19 cellular contexts compared by ENCODE assay signal in genomic region chrX:69109036-69109663, GRCh38. TPM values are rescaled to one million over a fixed set of nuclear protein-coding genes. Genes with fewer than 3 reads are reported as not detected.
DNase-seq lines count a peak whose midpoint lies in the region; ATAC-seq and TF ChIP-seq lines count a peak whose summit lies in the region.
"Had no signal": no experiment of that assay in that cellular context is flagged by ENCODE, and none has a peak within 500 bp of the region (broad histone marks: within the 10 kb centered on the region; RNA-seq: fewer than 3 reads in every experiment).

No MANE protein-coding gene starts in this region.

- ATAC-seq in RWPE2 (ENCODE audit: low read depth) = no peak
- no peak for ATAC-seq in HG03097 (IDR thresholded peaks at IDR 0.05; ENCODE audit: low FRiP score, unreplicated experiment)
- no peak for ATAC-seq in HG03439 (IDR thresholded peaks at IDR 0.05; ENCODE audit: unreplicated experiment)
- ATAC-seq: CD8-positive, alpha-beta T cell; GM23338; HepG2 had no signal

- peak overlapping the region; percentile 19 for H3K27ac ChIP-seq in RWPE2 (ENCODE audit: poor library complexity, severe bottlenecking)
- no peak overlapping the region for H3K27ac ChIP-seq in mesenchymal stem cell (ENCODE audit: low read length, poor library complexity, severe bottlenecking)
- H3K27ac ChIP-seq in trophoblast cell (ENCODE audit: low read depth, low read length) = peak overlapping the region; percentile 63
- H3K27ac ChIP-seq: Peyer's patch had no signal

- no peak overlapping the region for H2AK5ac ChIP-seq in mesenchymal stem cell (ENCODE audit: low read length, severe bottlenecking)
- H2AK5ac ChIP-seq in trophoblast cell (ENCODE audit: low read length) = no peak overlapping the region

- peak overlapping the region; percentile 19 for H2BK120ac ChIP-seq in mesenchymal stem cell (ENCODE audit: low read depth, low read length)
- H2BK120ac ChIP-seq in trophoblast cell (ENCODE audit: insufficient read depth, low read length, poor library complexity) = no peak overlapping the region

- peak overlapping the region; percentile 61 for H4K91ac ChIP-seq in mesenchymal stem cell (ENCODE audit: low read length)
- peak overlapping the region; percentile 43 for H4K91ac ChIP-seq in trophoblast cell (ENCODE audit: low read depth, low read length)

- no peak overlapping the region for H2BK5ac ChIP-seq in mesenchymal stem cell (ENCODE audit: low read depth, low read length, poor library complexity, severe bottlenecking)
- peak overlapping the region; percentile 34 for H2BK5ac ChIP-seq in trophoblast cell (ENCODE audit: low read depth, low read length, poor library complexity)

- H3K4me1 ChIP-seq in RWPE2 (ENCODE audit: insufficient read depth, poor library complexity, severe bottlenecking) (peaks cover 11% of the 10 kb centered on the region), mesenchymal stem cell (ENCODE audit: control insufficient read depth, insufficient read depth, low read depth, low read length) (peaks cover 10% of the 10 kb centered on the region), trophoblast cell (ENCODE audit: control insufficient read depth in 1 of 2, insufficient read depth in 2 of 2, low read length in 2 of 2) (peaks cover 29 to 41% of the 10 kb centered on the region in 2 experiments)
- H3K4me1 ChIP-seq: Peyer's patch had no signal

- H3K9me3 ChIP-seq in RWPE2 (ENCODE audit: severe bottlenecking) = no peaks in the 10 kb centered on the region
- H3K9me3 ChIP-seq in mesenchymal stem cell (ENCODE audit: control insufficient read depth, low read length) = no peaks in the 10 kb centered on the region
- H3K9me3 ChIP-seq in trophoblast cell (ENCODE audit: insufficient read depth, low read depth, low read length) = no peaks in the 10 kb centered on the region
- H3K9me3 ChIP-seq: Peyer's patch had no signal

- H3K4me2 ChIP-seq in mesenchymal stem cell (ENCODE audit: low read length, poor library complexity, severe bottlenecking) (no peak overlapping the region), trophoblast cell (ENCODE audit: low read length) (peak overlapping the region; percentile 16)
- H3K4me2 ChIP-seq: GM23338 had no signal

- no peaks in the 10 kb centered on the region for H3K36me3 ChIP-seq in H7 (replicated peaks; ENCODE audit: control insufficient read depth, insufficient read depth, low read length)
- H3K36me3 ChIP-seq in RWPE2 (ENCODE audit: low read depth) = no peaks in the 10 kb centered on the region
- no peaks in the 10 kb centered on the region for H3K36me3 ChIP-seq in mesenchymal stem cell (ENCODE audit: control insufficient read depth in 1 of 2, insufficient read depth in 2 of 2, low read depth in 1 of 2, low read length in 2 of 2)
- H3K36me3 ChIP-seq in trophoblast cell (ENCODE audit: control insufficient read depth in 1 of 2, insufficient read depth in 2 of 2, low read length in 2 of 2) = no peaks in the 10 kb centered on the region
- H3K36me3 ChIP-seq: Peyer's patch had no signal

- H3K9ac ChIP-seq in mesenchymal stem cell (ENCODE audit: low read length) = no peak overlapping the region
- H3K9ac ChIP-seq in trophoblast cell (ENCODE audit: low read length) = no peak overlapping the region

- H4K12ac ChIP-seq in trophoblast cell (ENCODE audit: low read depth, low read length) = no peak overlapping the region

- H3K4me3 ChIP-seq in H7 (ENCODE audit: insufficient read depth, low read depth, low read length) (no peak overlapping the region), RWPE2 (ENCODE audit: severe bottlenecking) (no peak overlapping the region), mesenchymal stem cell (ENCODE audit: insufficient read depth in 1 of 2, low read depth in 1 of 2, low read length in 2 of 2) (no peak overlapping the region), trophoblast cell (ENCODE audit: low read depth, low read length) (no peak overlapping the region)
- H3K4me3 ChIP-seq: GM23338, Peyer's patch had no signal

- no peak overlapping the region for H4K8ac ChIP-seq in mesenchymal stem cell (ENCODE audit: low read length)
- peak overlapping the region; percentile 47 for H4K8ac ChIP-seq in trophoblast cell (ENCODE audit: low read depth, low read length)

- H3K18ac ChIP-seq in mesenchymal stem cell (ENCODE audit: low read depth in 1 of 2, low read length in 2 of 2) (peak overlapping the region; percentile 66 to 83), trophoblast cell (ENCODE audit: low read length) (no peak overlapping the region)

- H3K79me1 ChIP-seq in mesenchymal stem cell (replicated peaks; ENCODE audit: low read length, poor library complexity, severe bottlenecking) (no peaks in the 10 kb centered on the region), trophoblast cell (ENCODE audit: low read length) (peaks cover 11% of the 10 kb centered on the region)

- no peaks in the 10 kb centered on the region for H3K79me2 ChIP-seq in trophoblast cell (ENCODE audit: control insufficient read depth, insufficient read depth, low read length, poor library complexity)

- H2AFZ ChIP-seq in mesenchymal stem cell (ENCODE audit: low read depth, low read length) (no peak overlapping the region), trophoblast cell (ENCODE audit: insufficient read depth, low read length, poor library complexity) (no peak overlapping the region)
- H2AFZ ChIP-seq: GM23338 had no signal

- peak overlapping the region; percentile 52 for H2BK15ac ChIP-seq in mesenchymal stem cell (ENCODE audit: low read depth, poor library complexity, severe bottlenecking)

- peak overlapping the region; percentile 72 to 84 for H2BK12ac ChIP-seq in mesenchymal stem cell (ENCODE audit: low read length in 2 of 2)
- peak overlapping the region; percentile 52 for H2BK12ac ChIP-seq in trophoblast cell (ENCODE audit: low read length)

- H3K27me3 ChIP-seq in H7 (ENCODE audit: control insufficient read depth, insufficient read depth, low read length) (no peaks in the 10 kb centered on the region), RWPE2 (ENCODE audit: insufficient read depth, poor library complexity, severe bottlenecking) (no peaks in the 10 kb centered on the region), mesenchymal stem cell (ENCODE audit: control insufficient read depth in 1 of 2, insufficient read depth in 1 of 2, low read length in 2 of 2) (peaks cover 0 to 86% of the 10 kb centered on the region in 2 experiments), trophoblast cell (ENCODE audit: insufficient read depth, low read length) (no peaks in the 10 kb centered on the region)
- H3K27me3 ChIP-seq: Peyer's patch had no signal

- H3K14ac ChIP-seq in mesenchymal stem cell (ENCODE audit: low read length in 2 of 2) (no peak overlapping the region), trophoblast cell (ENCODE audit: low read length) (no peak overlapping the region)

- H3K4ac ChIP-seq in mesenchymal stem cell (ENCODE audit: low read depth in 1 of 2, low read length in 2 of 2) (peak overlapping the region in 1 of 2 experiments; percentile 28), trophoblast cell (ENCODE audit: low read depth, low read length) (no peak overlapping the region)

- peak; percentile 58 for DNase-seq in H7
- DNase-seq in RWPE2 (ENCODE audit: low spot score) = no peak
- DNase-seq in mesenchymal stem cell = no peak
- no peak for DNase-seq in trophoblast cell
- no peak for DNase-seq in OCI-M2 (lab: John Stamatoyannopoulos, UW; ENCODE audit: unreplicated experiment)
- DNase-seq in NCI-H526 (lab: John Stamatoyannopoulos, UW) = no peak
- DNase-seq: AML-193; CD8-positive, alpha-beta T cell; Karpas-422; NCI-H1105 treated with DMSO at 0.1 percent for 48 hours; NCI-H187 treated with DMSO at 0.1 percent for 48 hours; NCI-H446; NCI-H748 treated with DMSO at 0.1 percent for 48 hours; Peyer's patch; SHP77 treated with DMSO at 0.1 percent for 48 hours had no signal

- 78% methylated on average over 6 of the region's 8 CpGs for WGBS in mesenchymal stem cell
- WGBS in trophoblast cell (ENCODE audit: extremely low coverage, insufficient coverage, insufficient read length) = no CpG with 5 or more reads among the region's 8 CpGs

- no peak overlapping the region for H3K23ac ChIP-seq in mesenchymal stem cell (ENCODE audit: low read length in 2 of 2)
- H3K23ac ChIP-seq in trophoblast cell (ENCODE audit: low read length) = no peak overlapping the region

- TF ChIP-seq CTCF in RWPE2 (IDR thresholded peaks at IDR 0.05; ENCODE audit: poor library complexity, severe bottlenecking) = no peak

RNA-seq across cellular contexts. Expression of gene PJA1, which starts 56.1 kb away (rescaled TPM):
- 105 and 110 TPM in 2 replicates for total RNA-seq in H7 (2014; rRNA removed; shearing (Covaris generic))
- polyA plus RNA-seq in mesenchymal stem cell (2013, experiment 1 of 2) = 40.5 TPM
- polyA plus RNA-seq in mesenchymal stem cell (2013, experiment 2 of 2) = 38.9 TPM
- 36.2 and 41.6 TPM in 2 replicates for polyA plus RNA-seq in trophoblast cell (2013)
